Comparison of ENCODE assay signal across 13 cellular contexts in genomic region chr17:82977586-82977985, GRCh38.
"Had no signal": no experiment of that assay in that cellular context is flagged by ENCODE, and none has a peak within 500 bp of the region (broad histone marks: within the 10 kb centered on the region; RNA-seq: fewer than 3 reads in every experiment).

No MANE protein-coding gene starts in this region.

- DNase-seq: activated CD4-positive, alpha-beta T cell treated with anti-CD3 and anti-CD28 coated beads for 48 hours; activated T-cell treated with anti-CD3 and anti-CD28 coated beads, Interleukin-2, amount 50 U/mL, for 1 hour; colonic mucosa; heart left ventricle; kidney; naive B cell; stimulated activated CD4-positive, alpha-beta T cell treated with anti-CD3 and anti-CD28 coated beads, Interleukin-4, amount 100 ng/mL, for 1 hour; stimulated activated naive CD4-positive, alpha-beta T cell treated with Interleukin-2 at 50 U/mL for 16 hours had no signal

- H3K27me3 ChIP-seq: colonic mucosa, gastroesophageal sphincter, heart left ventricle, left lung had no signal

- H3K9me3 ChIP-seq: colonic mucosa, gastroesophageal sphincter, heart left ventricle, left lung, thoracic aorta had no signal

- H3K4me3 ChIP-seq: colonic mucosa, gastroesophageal sphincter, heart left ventricle, left lung, lung, thoracic aorta had no signal

- H3K4me1 ChIP-seq: colonic mucosa, gastroesophageal sphincter had no signal

- H3K36me3 ChIP-seq: colonic mucosa, gastroesophageal sphincter, heart left ventricle, left lung, thoracic aorta had no signal

- H3K27ac ChIP-seq: colonic mucosa, epithelial cell of prostate, gastroesophageal sphincter, thoracic aorta had no signal

- ATAC-seq: gastroesophageal sphincter, heart left ventricle, left lung had no signal
